ENCODE assay signal across 12 cellular contexts in the genomic region with DNA sequence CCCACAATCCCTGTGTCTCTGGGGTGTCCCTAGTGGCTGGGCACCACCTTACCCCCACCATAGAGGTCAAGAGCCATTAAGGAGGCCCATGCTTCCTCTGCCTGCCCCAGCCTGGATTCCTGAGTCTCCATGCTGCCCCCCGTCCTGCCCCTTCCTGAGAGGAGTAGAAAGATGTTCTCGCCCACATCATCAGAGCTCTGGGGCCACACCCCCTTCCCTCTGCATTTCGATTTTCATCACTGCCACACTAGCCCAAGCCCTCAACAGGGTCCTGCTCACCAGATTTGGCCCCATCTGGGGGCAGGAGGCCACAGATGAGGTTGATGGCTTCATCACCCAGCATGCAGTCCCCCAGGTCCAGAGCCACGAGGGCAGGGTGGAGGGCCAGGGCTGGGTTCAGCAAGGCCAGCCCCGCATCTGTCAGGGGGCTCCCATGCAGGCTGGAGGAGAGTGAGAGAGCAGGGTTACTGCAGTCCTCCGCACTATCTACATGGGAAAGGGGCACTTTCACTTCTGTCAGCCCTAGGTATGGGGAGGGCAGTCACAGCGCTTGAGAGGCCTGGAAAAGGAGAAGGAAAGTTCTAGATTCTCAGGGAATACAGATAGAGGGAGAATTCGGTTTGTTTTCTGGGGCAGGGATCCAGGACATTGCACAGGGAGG. TPM values are rescaled to one million over a fixed set of nuclear protein-coding genes. Genes with fewer than 3 reads are reported as not detected.
DNase-seq lines count a peak whose midpoint lies in the region; TF ChIP-seq lines count a peak whose summit lies in the region.
"Had no signal": no experiment of that assay in that cellular context is flagged by ENCODE, and none has a peak within 500 bp of the region (broad histone marks: within the 10 kb centered on the region; RNA-seq: fewer than 3 reads in every experiment).

No MANE protein-coding gene starts in this region.

- no peak overlapping the region for H2AFZ ChIP-seq in OCI-LY3 (ENCODE audit: low read depth, low read length)

- H4K20me1 ChIP-seq in OCI-LY3 (ENCODE audit: insufficient read depth, low read length) = no peaks in the 10 kb centered on the region

- H3K4me3 Mint-ChIP-seq in T-helper 2 cell treated with Interferon-gamma antibody and Interleukin-4, amounts not matched to agents 5 μg/mL and 100 μg/mL, for 36 hours = peak overlapping the region; percentile 90

- peaks cover 36% of the 10 kb centered on the region for H3K36me3 Mint-ChIP-seq in T-helper 2 cell treated with Interferon-gamma antibody and Interleukin-4, amounts not matched to agents 5 μg/mL and 100 μg/mL, for 36 hours (ENCODE audit: low read depth)

- intact Hi-C loops in dorsolateral prefrontal cortex (cut with DNase I) = loop anchor here (5.0 to 10.0 kb wide), 6 partner anchors 141 to 496 kb away; a partner anchor contains a TSS

- peak overlapping the region; percentile 52 for H3K27ac Mint-ChIP-seq in T-helper 2 cell treated with Interferon-gamma antibody and Interleukin-4, amounts not matched to agents 5 μg/mL and 100 μg/mL, for 36 hours

- H3K9me3 Mint-ChIP-seq in T-helper 2 cell treated with Interferon-gamma antibody and Interleukin-4, amounts not matched to agents 5 μg/mL and 100 μg/mL, for 36 hours = no peaks in the 10 kb centered on the region

- H3K4me2 ChIP-seq in OCI-LY3 (ENCODE audit: low read length) = peak overlapping the region; percentile 95; the same call in 1 of the 2 replicates

- no peaks in the 10 kb centered on the region for H3K79me2 ChIP-seq in OCI-LY3 (ENCODE audit: low read length)

- no peaks in the 10 kb centered on the region for H3K9me3 ChIP-seq in OCI-LY3 (ENCODE audit: insufficient read depth, low read length)
- H3K9me3 ChIP-seq: A549 had no signal

- DNase-seq in T-helper 2 cell treated with Interferon-gamma antibody and Interleukin-4, amounts not matched to agents 5 μg/mL and 100 μg/mL, for 36 hours (ENCODE audit: low spot score) = no peak
- DNase-seq in T-helper 2 cell = no peak
- DNase-seq in dorsolateral prefrontal cortex = no peak
- no peak for DNase-seq in activated CD4-positive, CD25-positive, alpha-beta regulatory T cell treated with anti-CD3 and anti-CD28 coated beads, Interleukin-2, amount 50 U/mL, for 72 hours
- no peak for DNase-seq in NCI-H1092 treated with DMSO at 0.1 percent for 48 hours (lab: John Stamatoyannopoulos, UW)
- DNase-seq in D341Med (ENCODE audit: low spot score) = no peak
- DNase-seq: cortex of kidney, NCI-H187 had no signal

- TF ChIP-seq CTCF in OCI-LY3 (IDR thresholded peaks at IDR 0.05; ENCODE audit: low read depth, low read length) = no peak
- TF ChIP-seq CTCF in dorsolateral prefrontal cortex (IDR thresholded peaks at IDR 0.05 in 54 of 56, conservative IDR thresholded peaks at IDR 0.05 in 2 of 56; ENCODE audit: low read depth in 1 of 56, partially characterized antibody in 56 of 56) = no peak

- H3K36me3 ChIP-seq in OCI-LY3 (replicated peaks; ENCODE audit: low read depth, low read length) (peaks cover 29% of the 10 kb centered on the region), rectal smooth muscle tissue (ENCODE audit: control insufficient read depth, insufficient read depth, low read length) (peaks cover 33% of the 10 kb centered on the region)

- H3K27me3 ChIP-seq in OCI-LY3 (ENCODE audit: low read depth, low read length) (peaks cover 7% of the 10 kb centered on the region), dorsolateral prefrontal cortex (no peaks in the 10 kb centered on the region), rectal smooth muscle tissue (ENCODE audit: control insufficient read depth, insufficient read depth, low read length) (peaks cover 9% of the 10 kb centered on the region)

- H3K9ac ChIP-seq in OCI-LY3 (ENCODE audit: low read length) (no peak overlapping the region), rectal smooth muscle tissue (ENCODE audit: low read length) (no peak overlapping the region)

- H3K27ac ChIP-seq in OCI-LY3 (ENCODE audit: low read length) (no peak overlapping the region), dorsolateral prefrontal cortex (peak overlapping the region in 35 of 59 donors; percentile 10 to 92 (median 71)), rectal smooth muscle tissue (ENCODE audit: low read depth, low read length) (no peak overlapping the region)

- H3K4me3 ChIP-seq in OCI-LY3 (ENCODE audit: low read length) (no peak overlapping the region), dorsolateral prefrontal cortex (peak overlapping the region in 49 of 59 donors; percentile 3 to 85 (median 75)), rectal smooth muscle tissue (ENCODE audit: low read length) (peak overlapping the region; percentile 75)
- H3K4me3 ChIP-seq: lung had no signal

- H3K4me1 Mint-ChIP-seq in T-helper 2 cell treated with Interferon-gamma antibody and Interleukin-4, amounts not matched to agents 5 μg/mL and 100 μg/mL, for 36 hours (ENCODE audit: low read depth) = peaks cover 15% of the 10 kb centered on the region

- peaks cover 19% of the 10 kb centered on the region for H3K27me3 Mint-ChIP-seq in T-helper 2 cell treated with Interferon-gamma antibody and Interleukin-4, amounts not matched to agents 5 μg/mL and 100 μg/mL, for 36 hours (ENCODE audit: low read depth)

- peaks cover 13% of the 10 kb centered on the region; the same call in 1 of the 2 replicates for H3K4me1 ChIP-seq in OCI-LY3 (ENCODE audit: low read length)
- H3K4me1 ChIP-seq in rectal smooth muscle tissue (ENCODE audit: control insufficient read depth, insufficient read depth, low read length) = no peaks in the 10 kb centered on the region

RNA-seq across cellular contexts. Expression of a gene that starts 1.5 kb away (rescaled TPM):
- total RNA-seq in dorsolateral prefrontal cortex = 10 to 100 TPM in 99 of 120 experiments, 1 to 10 TPM in 21; 3.9 to 21.4 (median 12.9) TPM

RNA-seq across cellular contexts. Expression of a gene that starts 8.1 kb away (rescaled TPM):
- total RNA-seq in dorsolateral prefrontal cortex = 10 to 100 TPM; 57.9 to 94.9 (median 76.6) TPM

RNA-seq across cellular contexts. Expression of a gene that starts 8.3 kb away (rescaled TPM):
- total RNA-seq in dorsolateral prefrontal cortex = 10 to 100 TPM; 13.6 to 34.4 (median 23.6) TPM

RNA-seq across cellular contexts. Expression of a gene that starts 31.2 kb away (rescaled TPM):
- 100 to 1,000 TPM in 3 of 120 experiments, 10 to 100 TPM in 117; 21.7 to 124 (median 47.1) TPM for total RNA-seq in dorsolateral prefrontal cortex

RNA-seq across cellular contexts. Expression of a gene that starts 53.3 kb away (rescaled TPM):
- 10 to 100 TPM in 8 of 120 experiments, 1 to 10 TPM in 112; 1.9 to 12.6 (median 6.0) TPM for total RNA-seq in dorsolateral prefrontal cortex

Comparison
In these comparisons a context has a peak if more than half of its experiments do, and no peak if none do; other contexts are left out.
1. H3K27ac ChIP-seq: peak in dorsolateral prefrontal cortex (35 of 59); none in OCI-LY3 (single experiment) and rectal smooth muscle tissue (single experiment).